Comparison of ENCODE assay signal across 1 cellular context in the genomic region with DNA sequence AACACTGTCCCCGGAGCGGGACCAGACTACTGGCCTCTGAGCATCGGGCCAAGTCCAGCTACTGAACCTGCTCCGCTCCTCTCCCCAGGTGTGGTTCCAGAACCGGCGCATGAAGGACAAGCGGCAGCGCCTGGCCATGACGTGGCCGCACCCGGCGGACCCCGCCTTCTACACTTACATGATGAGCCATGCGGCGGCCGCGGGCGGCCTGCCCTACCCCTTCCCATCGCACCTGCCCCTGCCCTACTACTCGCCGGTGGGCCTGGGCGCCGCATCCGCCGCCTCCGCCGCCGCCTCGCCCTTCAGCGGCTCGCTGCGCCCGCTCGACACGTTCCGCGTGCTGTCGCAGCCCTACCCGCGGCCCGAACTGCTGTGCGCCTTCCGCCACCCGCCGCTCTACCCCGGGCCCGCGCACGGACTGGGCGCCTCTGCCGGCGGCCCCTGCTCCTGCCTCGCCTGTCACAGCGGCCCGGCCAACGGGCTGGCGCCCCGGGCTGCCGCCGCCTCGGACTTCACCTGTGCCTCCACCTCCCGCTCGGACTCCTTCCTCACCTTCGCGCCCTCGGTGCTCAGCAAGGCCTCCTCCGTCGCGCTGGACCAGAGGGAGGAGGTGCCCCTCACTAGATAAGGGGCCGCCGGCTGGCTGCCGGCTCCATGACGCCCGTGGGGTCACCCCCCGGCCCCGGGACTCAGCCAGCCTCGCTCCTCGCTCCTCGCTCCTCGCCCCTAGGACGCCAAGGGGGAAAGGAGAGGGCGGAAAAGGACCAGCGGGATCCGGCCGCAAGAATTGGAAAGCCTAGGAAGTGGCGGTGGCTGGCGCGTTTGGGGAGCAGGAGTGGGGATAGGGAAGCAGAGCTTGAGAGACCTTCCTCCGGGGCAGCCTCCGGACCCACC.
TF ChIP-seq lines count a peak whose summit lies in the region.

No MANE protein-coding gene starts in this region.

TF ChIP-seq in A549, 52 proteins besides CTCF, POLR2A, EP300 and RAD21 (continued from another document):
- TF ChIP-seq, protein P1, sequence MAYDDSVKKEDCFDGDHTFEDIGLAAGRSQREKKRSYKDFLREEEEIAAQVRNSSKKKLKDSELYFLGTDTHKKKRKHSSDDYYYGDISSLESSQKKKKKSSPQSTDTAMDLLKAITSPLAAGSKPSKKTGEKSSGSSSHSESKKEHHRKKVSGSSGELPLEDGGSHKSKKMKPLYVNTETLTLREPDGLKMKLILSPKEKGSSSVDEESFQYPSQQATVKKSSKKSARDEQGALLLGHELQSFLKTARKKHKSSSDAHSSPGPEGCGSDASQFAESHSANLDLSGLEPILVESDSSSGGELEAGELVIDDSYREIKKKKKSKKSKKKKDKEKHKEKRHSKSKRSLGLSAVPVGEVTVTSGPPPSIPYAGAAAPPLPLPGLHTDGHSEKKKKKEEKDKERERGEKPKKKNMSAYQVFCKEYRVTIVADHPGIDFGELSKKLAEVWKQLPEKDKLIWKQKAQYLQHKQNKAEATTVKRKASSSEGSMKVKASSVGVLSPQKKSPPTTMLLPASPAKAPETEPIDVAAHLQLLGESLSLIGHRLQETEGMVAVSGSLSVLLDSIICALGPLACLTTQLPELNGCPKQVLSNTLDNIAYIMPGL (CRISPR knock-in tag; IDR thresholded peaks at IDR 0.05; ENCODE audit: borderline replicate concordance), result no peak
- TF ChIP-seq ESRRA (IDR thresholded peaks at IDR 0.05; ENCODE audit: borderline replicate concordance, low read length) (no peak), RARB (CRISPR knock-in tag; IDR thresholded peaks at IDR 0.05) (no peak), KDM1A (IDR thresholded peaks at IDR 0.05; ENCODE audit: low read depth) (no peak), TFCP2L1 (CRISPR knock-in tag; IDR thresholded peaks at IDR 0.05) (no peak), TP53 (CRISPR knock-in tag; IDR thresholded peaks at IDR 0.05) (no peak), MAFK (IDR thresholded peaks at IDR 0.05; ENCODE audit: partially characterized antibody) (no peak), JUN (IDR thresholded peaks at IDR 0.05) (no peak), MAZ (IDR thresholded peaks at IDR 0.05; ENCODE audit: borderline replicate concordance, low read depth, low read length) (no peak), SREBF2 (IDR thresholded peaks at IDR 0.05) (no peak)
- TF ChIP-seq, protein P2, sequence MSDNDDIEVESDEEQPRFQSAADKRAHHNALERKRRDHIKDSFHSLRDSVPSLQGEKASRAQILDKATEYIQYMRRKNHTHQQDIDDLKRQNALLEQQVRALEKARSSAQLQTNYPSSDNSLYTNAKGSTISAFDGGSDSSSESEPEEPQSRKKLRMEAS (IDR thresholded peaks at IDR 0.05), result no peak
